ENCODE assay signal across 8 cellular contexts in genomic region chr9:127557466-127557869, GRCh38. TPM values are rescaled to one million over a fixed set of nuclear protein-coding genes. Genes with fewer than 3 reads are reported as not detected.
DNase-seq lines count a peak whose midpoint lies in the region; ATAC-seq and TF ChIP-seq lines count a peak whose summit lies in the region.

No MANE protein-coding gene starts in this region.

- peak; percentile 27 for ATAC-seq in Right ventricle myocardium inferior
- ATAC-seq in left colon: peak; percentile 1
- no peak for ATAC-seq in GM21447 (IDR thresholded peaks at IDR 0.05; ENCODE audit: unreplicated experiment)

- H3K4me3 ChIP-seq in adrenal gland (no peak overlapping the region), urinary bladder (ENCODE audit: low read depth, low read length) (no peak overlapping the region)

- peaks cover 68 to 83% of the 10 kb centered on the region in 2 donors for H3K4me1 ChIP-seq in adrenal gland (replicated peaks in 1 of 2)
- peaks cover 8% of the 10 kb centered on the region for H3K4me1 ChIP-seq in urinary bladder (ENCODE audit: insufficient read depth)

- 2 to 7% (median 6%) methylated on average over 3 to 5 of the region's 5 CpGs; no CpG with 5 or more reads in 1 of the 4 donors for WGBS in adrenal gland, 4 donors
- WGBS in urinary bladder: 8% methylated on average over 5 of the region's 5 CpGs

- TF ChIP-seq POLR2A in adrenal gland (IDR thresholded peaks at IDR 0.05): peak in 1 of 2 donors; percentile 37

- no peak for TF ChIP-seq CTCF in adrenal gland (IDR thresholded peaks at IDR 0.05)

- H3K27ac ChIP-seq in adrenal gland (peak overlapping the region; percentile 61 to 94 (median 78)), urinary bladder (ENCODE audit: low read depth) (peak overlapping the region; percentile 86)

- peak; percentile 26 for DNase-seq in Right ventricle myocardium inferior (ENCODE audit: missing footprints)
- no peak for DNase-seq in cardiac septum (ENCODE audit: low spot score)
- DNase-seq in adrenal gland: peak in 1 of 7 donors; percentile 66
- DNase-seq in left colon: no peak
- no peak for DNase-seq in NCI-H1694 (lab: John Stamatoyannopoulos, UW)
- DNase-seq in activated CD4-positive, alpha-beta T cell treated with anti-CD3 and anti-CD28 coated beads for 1 hour: no peak

- no peaks in the 10 kb centered on the region for H3K27me3 ChIP-seq in adrenal gland

- H3K9me3 ChIP-seq in adrenal gland (replicated peaks in 1 of 3): no peaks in the 10 kb centered on the region

- intact Hi-C loops in Right ventricle myocardium inferior (cut with DNase I): no loop called here
- intact Hi-C loops in cardiac septum (cut with DNase I): no loop called here
- intact Hi-C loops in adrenal gland (cut with DNase I): no loop called here
- intact Hi-C loops in left colon (cut with DNase I, micrococcal nuclease): no loop called here

- H3K36me3 ChIP-seq in adrenal gland (replicated peaks in 1 of 2) (peaks cover 0 to 14% of the 10 kb centered on the region in 2 donors), urinary bladder (ENCODE audit: insufficient read depth) (no peaks in the 10 kb centered on the region)

RNA-seq across cellular contexts. Expression of gene STXBP1, which starts 54.6 kb away (rescaled TPM):
- 51.5 TPM for total RNA-seq in Right ventricle myocardium inferior
- 46.6 TPM for total RNA-seq in cardiac septum
- 100 to 1,000 TPM in 1 of 8 donors, 10 to 100 TPM in 7; 36.1 to 169 (median 69.5) TPM for total RNA-seq in adrenal gland
- polyA plus RNA-seq in adrenal gland: 10 to 100 TPM; 29.4 to 61.6 (median 29.7) TPM
- total RNA-seq in left colon: 10 to 100 TPM in 1 of 2 donors, 1 to 10 TPM in 1; 9.0 to 15.0 TPM
- 13.7 TPM for total RNA-seq in urinary bladder
- 28.9 TPM for polyA plus RNA-seq in urinary bladder
